ENCODE assay signal across 1 cellular context in the genomic region with DNA sequence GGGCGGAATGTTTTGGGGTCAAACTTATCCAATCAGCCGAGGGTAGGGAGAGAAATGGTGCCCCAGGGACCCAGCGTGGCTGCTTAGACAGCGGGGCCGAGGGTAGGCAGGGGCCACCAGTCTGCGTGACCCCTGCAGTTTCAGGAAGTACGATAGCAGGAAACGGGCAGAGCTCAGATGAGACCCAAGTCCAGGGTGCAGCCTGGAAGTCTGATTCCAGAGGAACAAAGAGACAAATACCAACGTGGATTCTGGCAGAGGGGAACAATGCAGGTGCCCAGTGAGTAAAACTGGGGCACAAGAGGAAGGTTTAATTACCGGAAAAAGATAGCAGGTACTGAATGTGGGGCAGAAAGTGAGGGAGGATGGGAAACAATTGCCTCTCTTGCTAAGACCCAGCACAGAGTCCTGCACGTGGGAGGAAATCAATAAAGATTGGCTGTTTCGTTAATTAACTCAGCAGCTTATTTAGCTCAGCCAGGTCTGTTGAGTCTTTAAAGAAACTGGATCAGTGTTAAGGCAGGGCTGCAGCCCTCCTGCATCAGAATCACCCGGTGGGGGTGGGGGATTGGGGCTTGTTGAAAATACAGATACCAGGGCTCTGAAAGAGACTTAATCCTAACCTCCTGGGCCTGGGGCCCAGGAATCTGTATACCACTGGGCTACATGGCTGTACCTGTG.
TF ChIP-seq lines count a peak whose summit lies in the region.

No MANE protein-coding gene starts in this region.

TF ChIP-seq in H1, 55 proteins besides CTCF, POLR2A, EP300 and RAD21 (continued from another document):
- 0 out of 2 replicates have a peak, but pooled peaks have one; percentile 42 for TF ChIP-seq SP4 (IDR thresholded peaks at IDR 0.05; ENCODE audit: low read length)
